Comparison of ENCODE assay signal across 1 cellular context in the genomic region with DNA sequence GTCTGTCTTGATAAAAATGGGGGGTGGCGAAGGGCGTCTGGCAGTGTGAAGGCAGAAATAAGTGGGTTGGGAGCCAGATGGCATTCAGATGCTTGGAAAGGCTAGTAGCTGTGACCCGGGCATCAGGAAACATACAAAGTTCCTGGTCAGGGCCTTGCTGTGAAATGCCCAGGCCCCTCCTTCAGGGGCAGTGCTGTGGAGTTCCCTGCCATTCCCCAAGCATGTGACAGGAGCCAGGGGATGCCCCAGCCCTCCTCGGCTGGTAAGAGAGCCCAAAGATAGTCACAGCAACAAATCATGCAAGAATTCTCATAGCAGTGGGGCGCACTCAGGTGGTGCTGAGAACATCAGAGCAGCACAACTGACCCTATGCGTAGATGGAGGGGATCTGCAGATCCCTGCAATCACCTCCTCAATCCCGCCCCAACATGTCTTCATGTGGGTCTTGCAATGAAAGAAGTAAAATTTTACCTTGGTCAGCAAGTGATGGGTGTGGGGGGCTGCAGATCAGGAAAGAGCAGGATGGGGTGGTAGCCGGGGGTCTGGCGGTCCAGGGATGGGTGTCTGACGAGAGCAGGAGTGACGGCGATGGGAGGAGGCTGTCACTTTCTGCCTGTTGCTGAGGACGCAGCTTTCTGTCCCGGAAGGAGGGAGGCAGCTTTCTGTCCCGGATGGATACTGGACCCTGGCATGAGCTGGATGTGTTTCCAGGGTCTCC.
TF ChIP-seq lines count a peak whose summit lies in the region.

No MANE protein-coding gene starts in this region.

TF ChIP-seq in GM23338, 12 proteins besides CTCF, POLR2A, EP300 and RAD21 (continued from another document):
- TF ChIP-seq, protein P1, sequence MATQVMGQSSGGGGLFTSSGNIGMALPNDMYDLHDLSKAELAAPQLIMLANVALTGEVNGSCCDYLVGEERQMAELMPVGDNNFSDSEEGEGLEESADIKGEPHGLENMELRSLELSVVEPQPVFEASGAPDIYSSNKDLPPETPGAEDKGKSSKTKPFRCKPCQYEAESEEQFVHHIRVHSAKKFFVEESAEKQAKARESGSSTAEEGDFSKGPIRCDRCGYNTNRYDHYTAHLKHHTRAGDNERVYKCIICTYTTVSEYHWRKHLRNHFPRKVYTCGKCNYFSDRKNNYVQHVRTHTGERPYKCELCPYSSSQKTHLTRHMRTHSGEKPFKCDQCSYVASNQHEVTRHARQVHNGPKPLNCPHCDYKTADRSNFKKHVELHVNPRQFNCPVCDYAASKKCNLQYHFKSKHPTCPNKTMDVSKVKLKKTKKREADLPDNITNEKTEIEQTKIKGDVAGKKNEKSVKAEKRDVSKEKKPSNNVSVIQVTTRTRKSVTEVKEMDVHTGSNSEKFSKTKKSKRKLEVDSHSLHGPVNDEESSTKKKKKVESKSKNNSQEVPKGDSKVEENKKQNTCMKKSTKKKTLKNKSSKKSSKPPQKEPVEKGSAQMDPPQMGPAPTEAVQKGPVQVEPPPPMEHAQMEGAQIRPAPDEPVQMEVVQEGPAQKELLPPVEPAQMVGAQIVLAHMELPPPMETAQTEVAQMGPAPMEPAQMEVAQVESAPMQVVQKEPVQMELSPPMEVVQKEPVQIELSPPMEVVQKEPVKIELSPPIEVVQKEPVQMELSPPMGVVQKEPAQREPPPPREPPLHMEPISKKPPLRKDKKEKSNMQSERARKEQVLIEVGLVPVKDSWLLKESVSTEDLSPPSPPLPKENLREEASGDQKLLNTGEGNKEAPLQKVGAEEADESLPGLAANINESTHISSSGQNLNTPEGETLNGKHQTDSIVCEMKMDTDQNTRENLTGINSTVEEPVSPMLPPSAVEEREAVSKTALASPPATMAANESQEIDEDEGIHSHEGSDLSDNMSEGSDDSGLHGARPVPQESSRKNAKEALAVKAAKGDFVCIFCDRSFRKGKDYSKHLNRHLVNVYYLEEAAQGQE (IDR thresholded peaks at IDR 0.05; ENCODE audit: unreplicated experiment) = no peak
- TF ChIP-seq EZH2 (IDR thresholded peaks at IDR 0.05; ENCODE audit: low read depth, unreplicated experiment) = no peak
